Comparison of ENCODE assay signal across 25 cellular contexts in the genomic region with DNA sequence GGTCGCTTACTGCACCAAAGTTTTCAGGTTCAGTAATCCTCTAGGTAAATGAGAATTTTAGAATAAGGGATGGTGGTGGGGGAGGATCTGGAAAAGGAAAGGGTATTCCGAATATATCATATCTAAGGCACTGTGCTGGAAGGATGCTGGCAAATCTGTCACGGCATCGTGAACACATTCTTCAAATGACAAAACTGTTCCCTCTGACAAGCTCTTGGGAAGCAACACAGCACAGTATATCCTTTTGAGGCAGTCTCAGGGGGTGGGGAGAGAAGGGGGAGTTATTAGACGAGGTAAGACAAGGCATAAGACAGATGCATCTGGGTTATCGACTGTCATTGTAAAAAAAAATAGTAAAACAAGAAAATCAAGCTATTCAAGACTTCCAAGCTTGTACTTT.
"Had no signal": no experiment of that assay in that cellular context is flagged by ENCODE, and none has a peak within 500 bp of the region (broad histone marks: within the 10 kb centered on the region; RNA-seq: fewer than 3 reads in every experiment).

No MANE protein-coding gene starts in this region.

- H3K27me3 ChIP-seq: Peyer's patch, SJCRH30 had no signal

- H3K36me3 ChIP-seq: Peyer's patch, SJCRH30 had no signal

- H3K9ac ChIP-seq: KMS-11 had no signal

- H2AFZ ChIP-seq: PC-9 had no signal

- H3K4me1 ChIP-seq: Peyer's patch, SJCRH30 had no signal

- H3K4me3 ChIP-seq: K562, PC-9, Peyer's patch, SJCRH30, SK-N-MC had no signal

- H3K9me3 ChIP-seq: Peyer's patch, SJCRH30 had no signal

- DNase-seq: Kasumi-1; MM.1S; NCI-H1092 treated with DMSO at 0.1 percent for 48 hours; NCI-H1436; NCI-H187; NCI-H2029; NCI-H2081 treated with DMSO at 0.1 percent for 48 hours; NCI-H2171; NCI-H226; NCI-H446; NCI-H510A; NCI-H524 treated with DMSO at 0.1 percent for 48 hours; NCI-H69; NCI-H774; NK-92 treated with Interleukin-12 subunit alpha and Interleukin-12 subunit beta, amount 100 ng/mL, for 24 hours; OCI-M1; PC-9; Peyer's patch; SHP77 treated with DMSO at 0.1 percent for 48 hours; SJCRH30 had no signal

- H3K4me2 ChIP-seq: KMS-11, PC-9 had no signal

- ATAC-seq: K562, Right ventricle myocardium inferior had no signal

- H3K27ac ChIP-seq: HL-60, KMS-11, PC-9, Peyer's patch, SJCRH30, SK-N-MC had no signal
